In genomic region chr11:68002943-68003845, GRCh38 we compare ENCODE assay signal across 8 cellular contexts.
DNase-seq lines count a peak whose midpoint lies in the region; ATAC-seq and TF ChIP-seq lines count a peak whose summit lies in the region.

No MANE protein-coding gene starts in this region.

- ATAC-seq in GM19395 (IDR thresholded peaks at IDR 0.05; ENCODE audit: unreplicated experiment), result peak; percentile 44
- peak; percentile 74 for ATAC-seq in memory B cell (ENCODE audit: low read depth)
- ATAC-seq in GM21526 (IDR thresholded peaks at IDR 0.05; ENCODE audit: low FRiP score, unreplicated experiment), result no peak

- peak overlapping the region; percentile 97 for H3K4me3 Mint-ChIP-seq in memory B cell

- peak overlapping the region; percentile 52 for H3K4me3 ChIP-seq in AG09309 (ENCODE audit: control insufficient read depth, low read depth, low read length)

- H3K27me3 Mint-ChIP-seq in memory B cell, result no peaks in the 10 kb centered on the region

- no peaks in the 10 kb centered on the region for H3K9me3 Mint-ChIP-seq in memory B cell

- DNase-seq in AG09309 (ENCODE audit: low read depth), result no peak
- peak; percentile 88 for DNase-seq in HuH-7 (ENCODE audit: low spot score)
- peak; percentile 64 for DNase-seq in central memory CD4-positive, alpha-beta T cell
- peak; percentile 63 to 73 for DNase-seq in memory B cell (ENCODE audit: low spot score in 2 of 2)
- peak; percentile 30 to 73 (median 54) for DNase-seq in stimulated activated naive CD4-positive, alpha-beta T cell (lab: John Stamatoyannopoulos, UW)

- peak overlapping the region; percentile 85 for H3K27ac Mint-ChIP-seq in memory B cell

- H3K4me1 Mint-ChIP-seq in memory B cell, result peaks cover 32% of the 10 kb centered on the region

- H3K27ac ChIP-seq in VCaP, result peak overlapping the region; percentile 82

- H3K36me3 Mint-ChIP-seq in memory B cell, result peaks cover 6% of the 10 kb centered on the region

- TF ChIP-seq CTCF in AG09309 (IDR thresholded peaks at IDR 0.05; ENCODE audit: control insufficient read depth, insufficient read depth, low read depth, low read length, missing control alignments) (no peak), VCaP (conservative IDR thresholded peaks at IDR 0.05) (no peak)
